In the genomic region with DNA sequence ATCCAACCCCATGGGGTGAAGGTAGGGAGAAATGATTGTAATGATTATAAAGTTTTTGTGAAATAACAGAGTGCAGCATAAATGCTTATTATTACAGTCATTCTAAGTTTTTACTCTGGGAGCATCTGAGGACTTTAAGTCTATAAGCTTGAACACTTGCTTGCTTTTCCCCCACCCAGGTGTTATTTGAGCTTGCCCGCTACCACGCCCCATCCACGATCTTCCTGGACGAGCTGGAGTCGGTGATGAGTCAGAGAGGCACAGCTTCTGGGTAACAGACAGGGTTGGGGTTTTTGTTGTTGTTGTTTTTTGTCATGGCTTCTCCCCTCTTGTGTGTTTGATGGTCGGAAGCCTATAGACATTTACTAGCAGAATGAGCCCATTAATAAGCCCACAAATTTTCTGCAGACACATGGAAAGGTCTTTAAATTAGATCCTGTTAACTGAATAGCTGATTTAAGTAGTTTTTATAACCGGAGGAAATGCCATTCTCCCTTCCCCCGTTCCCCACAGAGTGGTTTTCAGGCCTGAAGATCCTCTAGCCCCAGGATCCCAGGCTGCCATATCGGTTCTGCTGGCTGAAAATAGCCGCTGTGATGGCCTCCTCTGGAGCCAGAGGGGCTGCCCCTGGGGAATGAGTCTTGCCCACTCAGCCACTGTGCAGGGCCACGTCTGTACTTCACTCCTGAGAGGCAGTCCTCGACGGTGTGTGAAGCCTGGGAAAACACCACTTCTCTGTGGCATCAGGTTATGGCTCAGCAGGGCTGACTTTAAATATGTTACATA, we compare ENCODE assay signal across 1 cellular context.
TF ChIP-seq lines count a peak whose summit lies in the region.

No MANE protein-coding gene starts in this region.

TF ChIP-seq in H1, 55 proteins besides CTCF, POLR2A, EP300 and RAD21:
- TF ChIP-seq TBP (IDR thresholded peaks at IDR 0.05; ENCODE audit: low read depth, low read length) (no peak), TAF7 (optimal IDR thresholded peaks at IDR 0.05; ENCODE audit: borderline replicate concordance, low read depth, low read length) (no peak), TAF1 (IDR thresholded peaks at IDR 0.05; ENCODE audit: low read depth, low read length) (no peak), SP4 (IDR thresholded peaks at IDR 0.05; ENCODE audit: low read length) (no peak), GABPA (IDR thresholded peaks at IDR 0.05; ENCODE audit: borderline replicate concordance, insufficient read depth, low read length) (no peak), BRCA1 (IDR thresholded peaks at IDR 0.05; ENCODE audit: low read depth, low read length) (no peak), CREB1 (IDR thresholded peaks at IDR 0.05) (no peak)
- TF ChIP-seq, protein P1, sequence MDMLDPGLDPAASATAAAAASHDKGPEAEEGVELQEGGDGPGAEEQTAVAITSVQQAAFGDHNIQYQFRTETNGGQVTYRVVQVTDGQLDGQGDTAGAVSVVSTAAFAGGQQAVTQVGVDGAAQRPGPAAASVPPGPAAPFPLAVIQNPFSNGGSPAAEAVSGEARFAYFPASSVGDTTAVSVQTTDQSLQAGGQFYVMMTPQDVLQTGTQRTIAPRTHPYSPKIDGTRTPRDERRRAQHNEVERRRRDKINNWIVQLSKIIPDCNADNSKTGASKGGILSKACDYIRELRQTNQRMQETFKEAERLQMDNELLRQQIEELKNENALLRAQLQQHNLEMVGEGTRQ (IDR thresholded peaks at IDR 0.05; ENCODE audit: low read length) = no peak
TF ChIP-seq in H1: peak in this region for 0.
